10 cellular contexts compared by ENCODE assay signal in genomic region chr21:44085491-44086321, GRCh38. TPM values are rescaled to one million over a fixed set of nuclear protein-coding genes. Genes with fewer than 3 reads are reported as not detected.
DNase-seq lines count a peak whose midpoint lies in the region; ATAC-seq and TF ChIP-seq lines count a peak whose summit lies in the region.
"Had no signal": no experiment of that assay in that cellular context is flagged by ENCODE, and none has a peak within 500 bp of the region (broad histone marks: within the 10 kb centered on the region; RNA-seq: fewer than 3 reads in every experiment).

No MANE protein-coding gene starts in this region.

- TF ChIP-seq CTCF in endodermal cell (conservative IDR thresholded peaks at IDR 0.05) = no peak
- no peak for TF ChIP-seq CTCF in transverse colon (IDR thresholded peaks at IDR 0.05)

- no peak overlapping the region for H3K27ac ChIP-seq in endodermal cell (ENCODE audit: low read depth, low read length)
- peak overlapping the region; percentile 61 to 86 (median 84) for H3K27ac ChIP-seq in transverse colon

- in situ Hi-C loops in transverse colon (cut with MboI; ENCODE audit: low pct_ligation_motif_present in 1 of 4, low pct_unique_long_range_greater_than_20kb in 1 of 4, low sequenced_read_pairs in 3 of 4) = no loop called here

- H3K4me3 ChIP-seq in endodermal cell (ENCODE audit: low read length) (no peak overlapping the region), transverse colon (no peak overlapping the region)

- 91 to 92% methylated on average over 10 to 15 of the region's 15 CpGs for WGBS in endodermal cell (ENCODE audit: insufficient coverage in 1 of 2, insufficient read length in 1 of 2), 2 experiments
- 82 to 84% methylated on average over 10 to 15 of the region's 15 CpGs for WGBS in transverse colon (ENCODE audit: low coverage in 1 of 2), 2 donors

- no peaks in the 10 kb centered on the region for H3K9me3 Mint-ChIP-seq in activated T-cell treated with anti-CD3 and anti-CD28 coated beads, Interleukin-2, amount 50 U/mL, for 72 hours
- no peaks in the 10 kb centered on the region for H3K9me3 Mint-ChIP-seq in endodermal cell

- intact Hi-C loops in transverse colon (cut with DNase I; ENCODE audit: low total_unique reads) = no loop called here
- intact Hi-C loops in left colon (cut with DNase I, micrococcal nuclease) = no loop called here

- H3K4me3 Mint-ChIP-seq in activated T-cell treated with anti-CD3 and anti-CD28 coated beads, Interleukin-2, amount 50 U/mL, for 72 hours = peak overlapping the region; percentile 77 to 93
- no peak overlapping the region for H3K4me3 Mint-ChIP-seq in endodermal cell

- TF ChIP-seq POLR2A in transverse colon (IDR thresholded peaks at IDR 0.05) = no peak

- H3K9me3 ChIP-seq in endodermal cell (ENCODE audit: control insufficient read depth, low read length) (no peaks in the 10 kb centered on the region), transverse colon (no peaks in the 10 kb centered on the region)

- H3K4me1 ChIP-seq in endodermal cell (ENCODE audit: control insufficient read depth, insufficient read depth, low read length) (no peaks in the 10 kb centered on the region), transverse colon (peaks cover 7 to 44% (median 30%) of the 10 kb centered on the region in 4 donors)

- no peaks in the 10 kb centered on the region for H3K27me3 Mint-ChIP-seq in activated T-cell treated with anti-CD3 and anti-CD28 coated beads, Interleukin-2, amount 50 U/mL, for 72 hours (ENCODE audit: low read depth)
- H3K27me3 Mint-ChIP-seq in endodermal cell (ENCODE audit: insufficient read depth) = no peaks in the 10 kb centered on the region

- no peak for TF ChIP-seq EP300 in transverse colon (IDR thresholded peaks at IDR 0.05; ENCODE audit: low read depth)

- DNase-seq in activated T-cell treated with anti-CD3 and anti-CD28 coated beads, Interleukin-2, amount 50 U/mL, for 72 hours = no peak
- DNase-seq in activated T-cell treated with anti-CD3 and anti-CD28 coated beads, Interleukin-2, amount 50 U/mL, for 1 hour = no peak
- DNase-seq in endodermal cell = no peak
- DNase-seq in midbrain (lab: John Stamatoyannopoulos, UW) = peak; percentile 88
- DNase-seq in transverse colon = no peak
- DNase-seq in left colon = no peak
- no peak for DNase-seq in NCI-H2081 treated with DMSO at 0.1 percent for 48 hours (lab: John Stamatoyannopoulos, UW)
- no peak for DNase-seq in SK-N-DZ (ENCODE audit: low spot score)
- DNase-seq: activated CD4-positive, CD25-positive, alpha-beta regulatory T cell; NCI-H69 had no signal

- no peak for ATAC-seq in activated T-cell treated with anti-CD3 and anti-CD28 coated beads, Interleukin-2, amount 50 U/mL, for 72 hours (replicated peaks in 1 of 2)
- no peak for ATAC-seq in left colon

- peaks cover 26 to 51% of the 10 kb centered on the region in 2 donors for H3K36me3 Mint-ChIP-seq in activated T-cell treated with anti-CD3 and anti-CD28 coated beads, Interleukin-2, amount 50 U/mL, for 72 hours (ENCODE audit: insufficient read depth in 2 of 2)
- peaks cover 81% of the 10 kb centered on the region for H3K36me3 Mint-ChIP-seq in endodermal cell (ENCODE audit: low read depth)

- H3K9ac ChIP-seq in endodermal cell (ENCODE audit: extremely low read depth, low read length, poor library complexity, severe bottlenecking) = no peak overlapping the region

- H3K27ac Mint-ChIP-seq in activated T-cell treated with anti-CD3 and anti-CD28 coated beads, Interleukin-2, amount 50 U/mL, for 72 hours = peak overlapping the region; percentile 97
- H3K27ac Mint-ChIP-seq in endodermal cell = peak overlapping the region; percentile 26

- H3K27me3 ChIP-seq in endodermal cell (ENCODE audit: control insufficient read depth, insufficient read depth, low read length, poor library complexity, severe bottlenecking) = no peaks in the 10 kb centered on the region
- no peaks in the 10 kb centered on the region for H3K27me3 ChIP-seq in transverse colon

- H3K36me3 ChIP-seq in endodermal cell (ENCODE audit: control insufficient read depth, insufficient read depth, low read length) (peaks cover 87% of the 10 kb centered on the region), transverse colon (peaks cover 0 to 24% (median 6%) of the 10 kb centered on the region in 4 donors)

- peaks cover 97% of the 10 kb centered on the region for H3K4me1 Mint-ChIP-seq in activated T-cell treated with anti-CD3 and anti-CD28 coated beads, Interleukin-2, amount 50 U/mL, for 72 hours (ENCODE audit: low read depth)
- no peaks in the 10 kb centered on the region for H3K4me1 Mint-ChIP-seq in endodermal cell

RNA-seq across cellular contexts. Expression of gene PWP2, which starts 21.5 kb away (rescaled TPM):
- total RNA-seq in activated T-cell treated with anti-CD3 and anti-CD28 coated beads, Interleukin-2, amount 50 U/mL, for 72 hours = 10 to 100 TPM in 1 of 2 donors, 1 to 10 TPM in 1; 5.9 to 23.2 TPM
- total RNA-seq in endodermal cell (1 to 10 TPM; 9.1 to 9.6 TPM), transverse colon (10 to 100 TPM in 3 of 4 donors, not detected in 1; 11.9 to 19.9 (median 12.1) TPM), left colon (1 to 10 TPM; 1.7 to 7.2 TPM)
- polyA plus RNA-seq in endodermal cell (2013, experiment 1 of 2) = 6.1 TPM
- polyA plus RNA-seq in endodermal cell (2013, experiment 2 of 2) = 2.9 TPM
- polyA plus RNA-seq in SK-N-DZ (2014; cell fraction: cytosol; rRNA removed) = 18.6 and 21.4 TPM in 2 replicates
- polyA plus RNA-seq in SK-N-DZ (2014; cell fraction: nucleus; rRNA removed) = 20.1 and 22.1 TPM in 2 replicates

RNA-seq across cellular contexts. Expression of gene GATD3, which starts 47.8 kb away (rescaled TPM):
- total RNA-seq in activated T-cell treated with anti-CD3 and anti-CD28 coated beads, Interleukin-2, amount 50 U/mL, for 72 hours = 10 to 100 TPM; 12.7 to 35.3 TPM
- total RNA-seq in endodermal cell = 10 to 100 TPM; 16.3 to 22.5 TPM
- 12.6 TPM for polyA plus RNA-seq in endodermal cell (2013, experiment 1 of 2)
- polyA plus RNA-seq in endodermal cell (2013, experiment 2 of 2) = 8.7 TPM
- total RNA-seq in transverse colon = 10 to 100 TPM in 3 of 4 donors, 1 to 10 TPM in 1; 3.6 to 71.1 (median 15.9) TPM
- total RNA-seq in left colon = 10 to 100 TPM; 13.1 to 17.5 TPM
- polyA plus RNA-seq in SK-N-DZ (2014; cell fraction: cytosol; rRNA removed) = 8.9 and 15.3 TPM in 2 replicates
- 16.0 and 23.4 TPM in 2 replicates for polyA plus RNA-seq in SK-N-DZ (2014; cell fraction: nucleus; rRNA removed)
